Comparison of ENCODE assay signal across 8 cellular contexts in the genomic region with DNA sequence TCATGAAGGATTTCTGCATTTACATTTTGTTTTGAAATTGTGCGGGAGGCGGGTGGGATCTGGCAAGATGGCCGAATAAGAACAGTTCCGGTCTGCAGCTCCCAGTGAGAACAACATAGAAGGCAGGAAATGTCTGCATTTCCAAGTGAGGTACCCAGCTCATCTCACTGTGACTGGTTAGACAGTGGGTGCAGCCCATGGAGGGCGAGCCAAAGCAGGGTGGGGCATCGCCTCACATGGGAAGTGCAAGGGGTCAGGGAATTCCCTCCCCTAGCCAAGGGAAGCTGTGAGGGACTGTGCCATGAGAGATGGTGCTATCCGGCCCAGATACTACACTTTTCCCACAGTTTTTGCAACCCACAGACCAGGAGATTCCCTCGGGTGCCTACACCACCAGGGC.
DNase-seq lines count a peak whose midpoint lies in the region; ATAC-seq and TF ChIP-seq lines count a peak whose summit lies in the region.
"Not testable (repeated sequence)": the region's sequence is repeated elsewhere in the genome, so short reads cannot be mapped to it uniquely, and the experiment has no call there.

No MANE protein-coding gene starts in this region.

- not testable (repeated sequence) for H2AFZ ChIP-seq in PC-3 (ENCODE audit: low read length); SK-N-SH (ENCODE audit: low read depth); mammary epithelial cell (ENCODE audit: low read depth, low read length); fibroblast of lung (ENCODE audit: low read length); smooth muscle cell (ENCODE audit: low read depth)

- in situ Hi-C loops in mammary epithelial cell (cut with MboI; ENCODE audit: low sequenced_read_pairs in 2 of 2): not testable (repeated sequence)

- POLR2A ChIA-PET in PC-3 (lab: Charles Lee; ENCODE audit: unreplicated experiment): interaction anchor here (0.6 kb wide), 1 partner anchor 876 kb away, joined by 3 read pairs; no protein-coding TSS in a partner anchor
- POLR2A ChIA-PET in SK-N-SH (lab: Yijun Ruan, JAX): not testable (repeated sequence)

- H3K27ac Mint-ChIP-seq in mesothelial cell of epicardium: peak overlapping the region; percentile 93

- dilution Hi-C loops in mammary epithelial cell (cut with HindIII; ENCODE audit: low sequenced_read_pairs): not testable (repeated sequence)

- 91% methylated on average over 8 of the region's 8 CpGs for whole genome bisulfite sequencing in SK-N-SH (ENCODE audit: low lambda C conversion rate)
- 100% methylated on average over 3 of the region's 8 CpGs for WGBS in mammary epithelial cell (ENCODE audit: low coverage, missing lambda C conversion rate)
- WGBS in smooth muscle cell (ENCODE audit: low lambda C conversion rate): 98% methylated on average over 8 of the region's 8 CpGs

- H3K9ac ChIP-seq in PC-3 (ENCODE audit: low read length) (peak overlapping the region; percentile 81), SK-N-SH (0 out of 2 replicates have a peak overlapping the region, but pooled peaks have one; percentile 11)
- not testable (repeated sequence) for H3K9ac ChIP-seq in mammary epithelial cell (ENCODE audit: insufficient read depth, low read length); fibroblast of lung (ENCODE audit: insufficient read depth, low read length); smooth muscle cell (ENCODE audit: low read depth)

- H3K27ac ChIP-seq in PC-3 (ENCODE audit: low read length) (peak overlapping the region; percentile 99), SK-N-SH (ENCODE audit: low read depth in 2 of 2, low read length in 1 of 2) (peak overlapping the region; percentile 58 to 92), mammary epithelial cell (ENCODE audit: insufficient read depth, low read depth, low read length) (peak overlapping the region; percentile 86), fibroblast of lung (ENCODE audit: insufficient read depth, low read length) (peak overlapping the region; percentile 97), smooth muscle cell (ENCODE audit: low read depth) (peak overlapping the region; percentile 83), upper lobe of right lung (peak overlapping the region; percentile 67)

- TF ChIP-seq CTCF in PC-3 (conservative IDR thresholded peaks at IDR 0.05; ENCODE audit: low read depth, low read length); SK-N-SH (IDR thresholded peaks at IDR 0.05); mammary epithelial cell (conservative IDR thresholded peaks at IDR 0.05 in 1 of 2, IDR thresholded peaks at IDR 0.05 in 1 of 2; ENCODE audit: extremely low read depth in 1 of 2, insufficient read depth in 1 of 2, low read depth in 1 of 2, low read length in 2 of 2); fibroblast of lung (conservative IDR thresholded peaks at IDR 0.05 in 1 of 2, IDR thresholded peaks at IDR 0.05 in 1 of 2; ENCODE audit: low read depth in 1 of 2, low read length in 2 of 2); mesothelial cell of epicardium (IDR thresholded peaks at IDR 0.05; ENCODE audit: unreplicated experiment); smooth muscle cell (IDR thresholded peaks at IDR 0.05; ENCODE audit: borderline replicate concordance, insufficient read depth, poor library complexity, severe bottlenecking); upper lobe of right lung (IDR thresholded peaks at IDR 0.05): not testable (repeated sequence)

- DNase-seq in Daoy (ENCODE audit: low read depth): peak; percentile 54
- not testable (repeated sequence) for DNase-seq in PC-3; SK-N-SH; mammary epithelial cell; fibroblast of lung (ENCODE audit: low read depth in 2 of 2); mesothelial cell of epicardium (ENCODE audit: low spot score in 2 of 2, unreplicated experiment in 2 of 2); smooth muscle cell (lab: John Stamatoyannopoulos, UW; ENCODE audit: unreplicated experiment); upper lobe of right lung

- H3K4me3 Mint-ChIP-seq in mesothelial cell of epicardium: not testable (repeated sequence)

- H3K79me2 ChIP-seq in PC-3 (ENCODE audit: low read length); SK-N-SH (ENCODE audit: insufficient read depth); mammary epithelial cell (ENCODE audit: insufficient read depth, low read length); fibroblast of lung (ENCODE audit: control insufficient read depth, insufficient read depth, low read length); smooth muscle cell (ENCODE audit: low read depth): not testable (repeated sequence)

- CTCF ChIA-PET in PC-3 (lab: Charles Lee); SK-N-SH (lab: Yijun Ruan, JAX); mammary epithelial cell (lab: Charles Lee; ENCODE audit: low non-redundant PET): not testable (repeated sequence)

- not testable (repeated sequence) for H3K27me3 ChIP-seq in PC-3 (ENCODE audit: low read length); SK-N-SH (ENCODE audit: insufficient read depth); mammary epithelial cell (ENCODE audit: insufficient read depth, low read length); fibroblast of lung (ENCODE audit: control insufficient read depth, insufficient read depth, low read length); smooth muscle cell (ENCODE audit: low read depth); upper lobe of right lung

- not testable (repeated sequence) for H3K36me3 Mint-ChIP-seq in mesothelial cell of epicardium

- not testable (repeated sequence) for TF ChIP-seq EP300 in SK-N-SH (IDR thresholded peaks at IDR 0.05; ENCODE audit: borderline replicate concordance in 1 of 2, low read depth in 1 of 2, low read length in 1 of 2)

- not testable (repeated sequence) for TF ChIP-seq RAD21 in SK-N-SH (IDR thresholded peaks at IDR 0.05; ENCODE audit: low read length)

- H3K9me3 Mint-ChIP-seq in mesothelial cell of epicardium: peaks cover 28% of the 10 kb centered on the region

- not testable (repeated sequence) for H3K9me3 ChIP-seq in PC-3 (ENCODE audit: low read length); SK-N-SH; mammary epithelial cell (replicated peaks; ENCODE audit: insufficient read depth, low read length); fibroblast of lung (ENCODE audit: control insufficient read depth, insufficient read depth, low read depth, low read length); smooth muscle cell (replicated peaks; ENCODE audit: low read depth); upper lobe of right lung

- peaks cover 36% of the 10 kb centered on the region for H3K4me1 Mint-ChIP-seq in mesothelial cell of epicardium

- intact Hi-C loops in PC-3 (cut with micrococcal nuclease); mammary epithelial cell (cut with micrococcal nuclease); upper lobe of right lung (cut with DNase I): not testable (repeated sequence)

- not testable (repeated sequence) for H3K9me2 ChIP-seq in PC-3 (replicated peaks; ENCODE audit: low read length); SK-N-SH

- H3K36me3 ChIP-seq in PC-3 (ENCODE audit: low read depth, low read length); SK-N-SH (replicated peaks in 1 of 2; ENCODE audit: control insufficient read depth in 1 of 2, insufficient read depth in 2 of 2, low read length in 1 of 2); mammary epithelial cell (ENCODE audit: insufficient read depth, low read length); fibroblast of lung (ENCODE audit: control insufficient read depth, insufficient read depth, low read length); smooth muscle cell (ENCODE audit: low read depth); upper lobe of right lung: not testable (repeated sequence)

- H3F3A ChIP-seq in PC-3 (ENCODE audit: low read length, unreplicated experiment): not testable (repeated sequence)
- H3F3A ChIP-seq in SK-N-SH (replicated peaks; ENCODE audit: insufficient read depth): peaks cover 10% of the 10 kb centered on the region
- peaks cover 17% of the 10 kb centered on the region for H3F3A ChIP-seq in smooth muscle cell (ENCODE audit: low read depth)

- H3K4me1 ChIP-seq in PC-3 (ENCODE audit: insufficient read depth, low read length): peaks cover 46% of the 10 kb centered on the region
- H3K4me1 ChIP-seq in SK-N-SH (ENCODE audit: control insufficient read depth in 1 of 2, insufficient read depth in 2 of 2, low read depth in 1 of 2, low read length in 1 of 2): peaks cover 9 to 22% of the 10 kb centered on the region in 2 experiments; a peak in 3 of 4 replicates
- H3K4me1 ChIP-seq in mammary epithelial cell (ENCODE audit: insufficient read depth, low read length): peaks cover 22% of the 10 kb centered on the region
- peaks cover 38% of the 10 kb centered on the region for H3K4me1 ChIP-seq in fibroblast of lung (ENCODE audit: control insufficient read depth, extremely low read depth, insufficient read depth, low read length)
- not testable (repeated sequence) for H3K4me1 ChIP-seq in smooth muscle cell (ENCODE audit: low read depth)
- H3K4me1 ChIP-seq in upper lobe of right lung: peaks cover 27% of the 10 kb centered on the region

- BruUV-seq in PC-3 (replicated peaks; lab: Mats Ljungman, UMichigan); mammary epithelial cell (replicated peaks; lab: Mats Ljungman, UMichigan): not testable (repeated sequence)

- not testable (repeated sequence) for H3K27me3 Mint-ChIP-seq in mesothelial cell of epicardium (ENCODE audit: low read depth)

- H3K4me2 ChIP-seq in PC-3 (ENCODE audit: low read length) (peak overlapping the region; percentile 65), SK-N-SH (peak overlapping the region; percentile 55), mammary epithelial cell (ENCODE audit: insufficient read depth, low read depth, low read length) (peak overlapping the region; percentile 56), smooth muscle cell (peak overlapping the region; percentile 63)
- H3K4me2 ChIP-seq in fibroblast of lung (ENCODE audit: extremely low read depth, insufficient read depth, low read length): not testable (repeated sequence)

- not testable (repeated sequence) for H4K20me1 ChIP-seq in PC-3 (ENCODE audit: low read length); SK-N-SH (ENCODE audit: insufficient read depth); mammary epithelial cell (ENCODE audit: insufficient read depth, low read length); fibroblast of lung (ENCODE audit: control insufficient read depth, extremely low read depth, insufficient read depth, low read length); smooth muscle cell (ENCODE audit: low read depth)

- ATAC-seq in PC-3, upper lobe of right lung: not testable (repeated sequence)

- H3K4me3 ChIP-seq in PC-3 (ENCODE audit: low read length); SK-N-SH (ENCODE audit: low read depth in 2 of 2, low read length in 1 of 2); mammary epithelial cell (replicated peaks in 1 of 3; ENCODE audit: insufficient read depth in 1 of 3, low read depth in 2 of 3, low read length in 3 of 3); fibroblast of lung (replicated peaks in 1 of 4; ENCODE audit: control extremely low read depth in 1 of 4, insufficient read depth in 1 of 4, low read depth in 3 of 4, low read length in 4 of 4); smooth muscle cell; upper lobe of right lung: not testable (repeated sequence)
